13 cellular contexts compared by ENCODE assay signal in the genomic region with DNA sequence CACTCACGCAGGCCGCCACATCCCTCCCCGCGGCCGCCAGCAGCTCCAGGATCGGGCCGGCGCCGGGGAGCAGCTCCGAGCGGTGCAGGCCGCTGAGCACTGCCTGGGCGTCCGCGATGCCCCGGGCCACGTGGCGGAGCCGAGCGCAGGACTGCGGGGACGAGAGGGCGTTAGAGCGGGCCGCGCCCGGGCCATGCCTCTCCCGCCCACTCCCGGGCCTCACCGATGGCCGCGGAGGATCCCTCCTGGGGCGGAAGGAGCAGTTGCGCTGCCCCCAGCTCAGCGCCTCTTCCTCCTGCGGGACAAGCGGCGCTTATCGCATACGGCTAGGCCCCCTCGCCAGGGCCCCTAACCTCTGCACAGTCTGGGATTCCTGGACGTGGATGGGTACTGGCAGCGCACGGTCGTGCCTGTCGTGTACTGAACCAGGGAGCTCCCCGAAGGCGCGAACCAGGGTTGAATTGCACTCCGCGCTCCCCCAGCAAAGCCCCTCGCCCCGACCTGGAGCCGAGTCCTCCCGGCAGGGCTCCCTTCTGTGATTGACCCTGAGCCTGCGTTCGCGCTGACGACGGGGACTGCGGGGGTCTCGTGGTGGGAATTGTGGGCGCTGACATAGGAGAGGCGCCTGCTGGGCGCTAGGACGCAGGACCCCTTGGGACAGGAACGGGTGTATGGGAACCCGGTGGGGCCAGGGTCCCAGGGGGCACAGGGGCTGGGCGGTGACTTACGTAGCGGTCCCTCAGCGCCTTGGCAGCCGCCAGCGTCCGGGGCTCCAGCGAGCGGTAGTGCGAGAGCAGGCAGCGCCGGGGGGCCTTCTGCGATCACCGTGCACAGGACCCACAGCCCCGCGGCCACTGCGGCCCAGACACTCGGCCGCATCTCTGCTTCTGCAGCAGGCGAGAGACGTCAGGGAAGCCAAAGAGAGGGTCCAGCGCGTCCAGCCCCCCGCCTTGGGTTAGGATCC. TPM values are rescaled to one million over a fixed set of nuclear protein-coding genes. Genes with fewer than 3 reads are reported as not detected.
DNase-seq lines count a peak whose midpoint lies in the region; ATAC-seq, FAIRE-seq and TF ChIP-seq lines count a peak whose summit lies in the region.
"Had no signal": no experiment of that assay in that cellular context is flagged by ENCODE, and none has a peak within 500 bp of the region (broad histone marks: within the 10 kb centered on the region; RNA-seq: fewer than 3 reads in every experiment).

No MANE protein-coding gene starts in this region.

- TF ChIP-seq RAD21 in K562 (CRISPR knock-in tag; conservative IDR thresholded peaks at IDR 0.05 in 1 of 2, IDR thresholded peaks at IDR 0.05 in 1 of 2) = no peak

- no peaks in the 10 kb centered on the region for H3K9me1 ChIP-seq in K562 (ENCODE audit: control insufficient read depth, insufficient read depth, low read length)

- ATAC-seq in K562 (no peak), GM18861 (IDR thresholded peaks at IDR 0.05; ENCODE audit: unreplicated experiment) (no peak), HG02571 (IDR thresholded peaks at IDR 0.05; ENCODE audit: unreplicated experiment) (no peak)
- ATAC-seq in stimulated activated naive CD8-positive, alpha-beta T cell treated with anti-CD3 and anti-CD28 coated beads, Interleukin-15, Interleukin-2, amounts not matched to agents 100 U/mL and 50 U/mL, for 24 hours = peak; percentile 19

- TF ChIP-seq EP300 in K562 (IDR thresholded peaks at IDR 0.05; ENCODE audit: low read length) = no peak

- no peak overlapping the region for H3K4me3 ChIP-seq in K562

- CTCF ChIA-PET in K562 (lab: Yijun Ruan, JAX; ENCODE audit: low intra/inter-chr PET ratio) = no interaction called here

- no peaks in the 10 kb centered on the region for H3K9me3 ChIP-seq in K562 (replicated peaks; ENCODE audit: control insufficient read depth, insufficient read depth, low read depth, low read length)

- FAIRE-seq in K562 (lab: Jason Lieb, UNC) = no peak

- H3K27me3 ChIP-seq in K562 (ENCODE audit: control insufficient read depth in 2 of 2, insufficient read depth in 2 of 2, low read length in 2 of 2) = no peaks in the 10 kb centered on the region

- in situ Hi-C loops in K562 (cut with MboI) = no loop called here

- no peak for TF ChIP-seq CTCF in K562 (IDR thresholded peaks at IDR 0.05 in 2 of 3, conservative IDR thresholded peaks at IDR 0.05 in 1 of 3; ENCODE audit: insufficient read depth in 2 of 3, low read depth in 1 of 3, low read length in 3 of 3)

- no peak for TF ChIP-seq POLR2A in K562 (conservative IDR thresholded peaks at IDR 0.05)

- intact Hi-C loops in K562 (cut with micrococcal nuclease) = no loop called here

- no peaks in the 10 kb centered on the region for H3K79me2 ChIP-seq in K562 (ENCODE audit: control insufficient read depth, insufficient read depth, low read length)

- H4K20me1 ChIP-seq in K562 (replicated peaks; ENCODE audit: control insufficient read depth, insufficient read depth, low read length) = no peaks in the 10 kb centered on the region

- H3K36me3 ChIP-seq in K562 (ENCODE audit: control insufficient read depth, insufficient read depth, low read length) = no peaks in the 10 kb centered on the region

- H3K27ac ChIP-seq in K562 (ENCODE audit: extremely low read depth, low read depth, low read length) = no peak overlapping the region

- no peak overlapping the region for H2AFZ ChIP-seq in K562 (ENCODE audit: low read depth, low read length)

- H3K4me1 ChIP-seq in K562 (replicated peaks in 1 of 2; ENCODE audit: control insufficient read depth in 2 of 2, insufficient read depth in 2 of 2, low read length in 2 of 2) = peaks cover 13 to 29% of the 10 kb centered on the region in 2 experiments

- DNase-seq in activated CD8-positive, alpha-beta memory T cell treated with anti-CD3 and anti-CD28 coated beads for 24 hours = peak; percentile 62
- DNase-seq in activated CD8-positive, alpha-beta memory T cell treated with anti-CD3 and anti-CD28 coated beads, Interleukin-2, amount 50 U/mL, for 48 hours = no peak
- DNase-seq in K562 (ENCODE audit: extremely low read depth in 1 of 4, low spot score in 3 of 4) = no peak
- DNase-seq in iPS-NIHi7 (ENCODE audit: extremely low spot score) = peak; percentile 50
- no peak for DNase-seq in stimulated activated naive CD8-positive, alpha-beta T cell treated with anti-CD3 and anti-CD28 coated beads, Interleukin-15, Interleukin-2, amounts not matched to agents 100 U/mL and 50 U/mL, for 24 hours
- no peak for DNase-seq in DMS79 treated with DMSO at 0.1 percent for 48 hours (lab: John Stamatoyannopoulos, UW)
- DNase-seq: effector CD8-positive, alpha-beta T cell; Karpas-422; NCI-H748 treated with DMSO at 0.1 percent for 48 hours had no signal

- no peak overlapping the region for H3K4me2 ChIP-seq in K562 (ENCODE audit: insufficient read depth, low read length)

- BruUV-seq in K562 (replicated peaks; lab: Mats Ljungman, UMichigan) = no TSS peak

- peak overlapping the region in 1 of 2 experiments; percentile 1; a peak in 1 of 4 replicates for H3K9ac ChIP-seq in K562 (ENCODE audit: insufficient read depth in 1 of 2, low read depth in 2 of 2, low read length in 2 of 2)

- POLR2A ChIA-PET in K562 (lab: Yijun Ruan, JAX) = no interaction called here

- WGBS in K562 (ENCODE audit: insufficient coverage, low coverage, missing lambda C conversion rate) = 79% methylated on average over 30 of the region's 92 CpGs

RNA-seq across cellular contexts. Expression of a gene that starts 0.7 kb away (rescaled TPM):
- total RNA-seq in K562 (2011; cell fraction: chromatin; rRNA removed; ENCODE audit: low replicate concordance) = not detected in 2 replicates
- total RNA-seq in K562 (2011; cell fraction: nucleolus; rRNA removed) = not detected in 2 replicates
- total RNA-seq in K562 (2011; cell fraction: nucleoplasm; rRNA removed) = not detected in 2 replicates
- not detected in 2 replicates for total RNA-seq in K562 (2014; rRNA removed)
- not detected in 2 replicates for total RNA-seq in K562 (2014; rRNA removed; fragmentation: Illumina TruSeq; extraction: Trizol)
- not detected in 2 replicates for total RNA-seq in K562 (2015; rRNA removed; fragmentation: Illumina TruSeq; extraction: Trizol)
- total RNA-seq in K562 (2021) = not detected in 2 replicates
- polyA plus RNA-seq in K562 (2011; rRNA removed) = not detected in 2 replicates
- not detected in 2 replicates for polyA plus RNA-seq in K562 (2011; cell fraction: cytosol; rRNA removed)
- polyA plus RNA-seq in K562 (2011; cell fraction: nucleus; rRNA removed) = not detected in 2 replicates
- polyA plus RNA-seq in K562 (2012) = not detected in 2 replicates
- not detected in 2 replicates for polyA plus RNA-seq in K562 (2014; fragmentation: Illumina TruSeq; extraction: Trizol)
- not detected for polyA plus RNA-seq in K562 (2014; fragmentation: Nextera tagmentation; extraction: Ambion mirVana)
- polyA plus RNA-seq in K562 (2014; rRNA removed) = not detected in 2 replicates
- polyA minus RNA-seq in K562 (2011; rRNA and poly(A)+ RNA removed) = not detected in 2 replicates
- not detected in 2 replicates for polyA minus RNA-seq in K562 (2011; cell fraction: cytosol; rRNA and poly(A)+ RNA removed)
- not detected in 2 replicates for polyA minus RNA-seq in K562 (2011; cell fraction: nucleus; rRNA and poly(A)+ RNA removed)
- total RNA-seq: activated T-helper 1 cell treated with anti-CD3 and anti-CD28 coated beads, Interleukin-12 subunit alpha, Interleukin-12 subunit beta, Interleukin-2, Interleukin-4 antibody, amounts not matched to agents 30 ng/mL and 10 ng/mL and 1 ng/mL, durations not matched to agents 14 hours and 24 hours and 36 hours; kidney epithelial cell had no signal

RNA-seq across cellular contexts. Expression of a gene that starts 3.2 kb away (rescaled TPM):
- not detected in 2 replicates for total RNA-seq in K562 (2011; cell fraction: chromatin; rRNA removed; ENCODE audit: low replicate concordance)
- not detected in 2 replicates for total RNA-seq in K562 (2011; cell fraction: nucleolus; rRNA removed)
- total RNA-seq in K562 (2011; cell fraction: nucleoplasm; rRNA removed) = not detected in 2 replicates
- not detected in 2 replicates for total RNA-seq in K562 (2014; rRNA removed)
- not detected in 2 replicates for total RNA-seq in K562 (2014; rRNA removed; fragmentation: Illumina TruSeq; extraction: Trizol)
- not detected in 2 replicates for total RNA-seq in K562 (2015; rRNA removed; fragmentation: Illumina TruSeq; extraction: Trizol)
- total RNA-seq in K562 (2021) = not detected in 2 replicates
- polyA plus RNA-seq in K562 (2011; rRNA removed) = not detected in 2 replicates
- polyA plus RNA-seq in K562 (2011; cell fraction: cytosol; rRNA removed) = not detected in 2 replicates
- polyA plus RNA-seq in K562 (2011; cell fraction: nucleus; rRNA removed) = not detected in 2 replicates
- not detected in 2 replicates for polyA plus RNA-seq in K562 (2012)
- polyA plus RNA-seq in K562 (2014; fragmentation: Illumina TruSeq; extraction: Trizol) = not detected in 2 replicates
- not detected for polyA plus RNA-seq in K562 (2014; fragmentation: Nextera tagmentation; extraction: Ambion mirVana)
- not detected in 2 replicates for polyA plus RNA-seq in K562 (2014; rRNA removed)
- not detected in 2 replicates for polyA minus RNA-seq in K562 (2011; rRNA and poly(A)+ RNA removed)
- polyA minus RNA-seq in K562 (2011; cell fraction: cytosol; rRNA and poly(A)+ RNA removed) = not detected in 2 replicates
- polyA minus RNA-seq in K562 (2011; cell fraction: nucleus; rRNA and poly(A)+ RNA removed) = not detected in 2 replicates
- total RNA-seq: activated T-helper 1 cell treated with anti-CD3 and anti-CD28 coated beads, Interleukin-12 subunit alpha, Interleukin-12 subunit beta, Interleukin-2, Interleukin-4 antibody, amounts not matched to agents 30 ng/mL and 10 ng/mL and 1 ng/mL, durations not matched to agents 14 hours and 24 hours and 36 hours; kidney epithelial cell had no signal

RNA-seq across cellular contexts. Expression of a gene that starts 20.2 kb away (rescaled TPM):
- not detected in 2 replicates for total RNA-seq in K562 (2011; cell fraction: chromatin; rRNA removed; ENCODE audit: low replicate concordance)
- total RNA-seq in K562 (2011; cell fraction: nucleolus; rRNA removed) = not detected in 2 replicates
- not detected in 2 replicates for total RNA-seq in K562 (2011; cell fraction: nucleoplasm; rRNA removed)
- not detected in 2 replicates for total RNA-seq in K562 (2014; rRNA removed)
- total RNA-seq in K562 (2014; rRNA removed; fragmentation: Illumina TruSeq; extraction: Trizol) = not detected in 2 replicates
- total RNA-seq in K562 (2015; rRNA removed; fragmentation: Illumina TruSeq; extraction: Trizol) = not detected in 2 replicates
- not detected in 2 replicates for total RNA-seq in K562 (2021)
- polyA plus RNA-seq in K562 (2011; rRNA removed) = not detected in 2 replicates
- not detected in 2 replicates for polyA plus RNA-seq in K562 (2011; cell fraction: cytosol; rRNA removed)
- polyA plus RNA-seq in K562 (2011; cell fraction: nucleus; rRNA removed) = not detected in 2 replicates
- not detected in 2 replicates for polyA plus RNA-seq in K562 (2012)
- polyA plus RNA-seq in K562 (2014; fragmentation: Illumina TruSeq; extraction: Trizol) = not detected in 2 replicates
- polyA plus RNA-seq in K562 (2014; fragmentation: Nextera tagmentation; extraction: Ambion mirVana) = not detected
- polyA plus RNA-seq in K562 (2014; rRNA removed) = not detected in 2 replicates
- not detected in 2 replicates for polyA minus RNA-seq in K562 (2011; rRNA and poly(A)+ RNA removed)
- polyA minus RNA-seq in K562 (2011; cell fraction: cytosol; rRNA and poly(A)+ RNA removed) = not detected in 2 replicates
- not detected in 2 replicates for polyA minus RNA-seq in K562 (2011; cell fraction: nucleus; rRNA and poly(A)+ RNA removed)
- total RNA-seq: activated T-helper 1 cell treated with anti-CD3 and anti-CD28 coated beads, Interleukin-12 subunit alpha, Interleukin-12 subunit beta, Interleukin-2, Interleukin-4 antibody, amounts not matched to agents 30 ng/mL and 10 ng/mL and 1 ng/mL, durations not matched to agents 14 hours and 24 hours and 36 hours; kidney epithelial cell had no signal

RNA-seq across cellular contexts. Expression of a gene that starts 43.9 kb away (rescaled TPM):
- total RNA-seq in K562 (2011; cell fraction: chromatin; rRNA removed; ENCODE audit: low replicate concordance) = not detected in 2 replicates
- total RNA-seq in K562 (2011; cell fraction: nucleolus; rRNA removed) = not detected in 2 replicates
- not detected in 2 replicates for total RNA-seq in K562 (2011; cell fraction: nucleoplasm; rRNA removed)
- total RNA-seq in K562 (2014; rRNA removed) (not detected in 2 replicates), K562 (2014; rRNA removed; fragmentation: Illumina TruSeq; extraction: Trizol) (not detected in 2 replicates), K562 (2015; rRNA removed; fragmentation: Illumina TruSeq; extraction: Trizol) (not detected in 2 replicates), K562 (2021) (0.36 TPM in 1 of 2 replicates, not detected in the other)
- polyA plus RNA-seq in K562 (2011; rRNA removed) (not detected in 2 replicates), K562 (2014; fragmentation: Illumina TruSeq; extraction: Trizol) (not detected in 2 replicates), K562 (2014; fragmentation: Nextera tagmentation; extraction: Ambion mirVana) (not detected), K562 (2014; rRNA removed) (not detected in 2 replicates)
- 0.13 TPM in 1 of 2 replicates, not detected in the other for polyA plus RNA-seq in K562 (2011; cell fraction: cytosol; rRNA removed)
- polyA plus RNA-seq in K562 (2011; cell fraction: nucleus; rRNA removed) = not detected in 2 replicates
- polyA plus RNA-seq in K562 (2012) = 0.21 TPM in 1 of 2 replicates, not detected in the other
- not detected in 2 replicates for polyA minus RNA-seq in K562 (2011; rRNA and poly(A)+ RNA removed)
- not detected in 2 replicates for polyA minus RNA-seq in K562 (2011; cell fraction: cytosol; rRNA and poly(A)+ RNA removed)
- not detected in 2 replicates for polyA minus RNA-seq in K562 (2011; cell fraction: nucleus; rRNA and poly(A)+ RNA removed)
- total RNA-seq: activated T-helper 1 cell treated with anti-CD3 and anti-CD28 coated beads, Interleukin-12 subunit alpha, Interleukin-12 subunit beta, Interleukin-2, Interleukin-4 antibody, amounts not matched to agents 30 ng/mL and 10 ng/mL and 1 ng/mL, durations not matched to agents 14 hours and 24 hours and 36 hours; kidney epithelial cell had no signal

RNA-seq across cellular contexts. Expression of a gene that starts 48.2 kb away (rescaled TPM):
- total RNA-seq in K562 (2011; cell fraction: chromatin; rRNA removed; ENCODE audit: low replicate concordance) = not detected in 2 replicates
- not detected in 2 replicates for total RNA-seq in K562 (2011; cell fraction: nucleolus; rRNA removed)
- not detected in 2 replicates for total RNA-seq in K562 (2011; cell fraction: nucleoplasm; rRNA removed)
- total RNA-seq in K562 (2014; rRNA removed) = not detected in 2 replicates
- not detected in 2 replicates for total RNA-seq in K562 (2014; rRNA removed; fragmentation: Illumina TruSeq; extraction: Trizol)
- total RNA-seq in K562 (2015; rRNA removed; fragmentation: Illumina TruSeq; extraction: Trizol) = not detected in 2 replicates
- total RNA-seq in K562 (2021) = not detected in 2 replicates
- not detected in 2 replicates for polyA plus RNA-seq in K562 (2011; rRNA removed)
- polyA plus RNA-seq in K562 (2011; cell fraction: cytosol; rRNA removed) = not detected in 2 replicates
- polyA plus RNA-seq in K562 (2011; cell fraction: nucleus; rRNA removed) = not detected in 2 replicates
- polyA plus RNA-seq in K562 (2012) = not detected in 2 replicates
- not detected in 2 replicates for polyA plus RNA-seq in K562 (2014; fragmentation: Illumina TruSeq; extraction: Trizol)
- not detected for polyA plus RNA-seq in K562 (2014; fragmentation: Nextera tagmentation; extraction: Ambion mirVana)
- polyA plus RNA-seq in K562 (2014; rRNA removed) = not detected in 2 replicates
- polyA minus RNA-seq in K562 (2011; rRNA and poly(A)+ RNA removed) = not detected in 2 replicates
- polyA minus RNA-seq in K562 (2011; cell fraction: cytosol; rRNA and poly(A)+ RNA removed) = not detected in 2 replicates
- not detected in 2 replicates for polyA minus RNA-seq in K562 (2011; cell fraction: nucleus; rRNA and poly(A)+ RNA removed)
- total RNA-seq: kidney epithelial cell had no signal

Comparison
In these comparisons a context has a peak if more than half of its experiments do, and no peak if none do; other contexts are left out.
1. DNase-seq: peak in activated CD8-positive, alpha-beta memory T cell treated with anti-CD3 and anti-CD28 coated beads for 24 hours (single experiment) and iPS-NIHi7 (single experiment); none in activated CD8-positive, alpha-beta memory T cell treated with anti-CD3 and anti-CD28 coated beads, Interleukin-2, amount 50 U/mL, for 48 hours (single experiment), K562 (0 of 4), stimulated activated naive CD8-positive, alpha-beta T cell treated with anti-CD3 and anti-CD28 coated beads, Interleukin-15, Interleukin-2, amounts not matched to agents 100 U/mL and 50 U/mL, for 24 hours (single experiment) and DMS79 treated with DMSO at 0.1 percent for 48 hours (single experiment).